7 cellular contexts compared by ENCODE assay signal in the genomic region with DNA sequence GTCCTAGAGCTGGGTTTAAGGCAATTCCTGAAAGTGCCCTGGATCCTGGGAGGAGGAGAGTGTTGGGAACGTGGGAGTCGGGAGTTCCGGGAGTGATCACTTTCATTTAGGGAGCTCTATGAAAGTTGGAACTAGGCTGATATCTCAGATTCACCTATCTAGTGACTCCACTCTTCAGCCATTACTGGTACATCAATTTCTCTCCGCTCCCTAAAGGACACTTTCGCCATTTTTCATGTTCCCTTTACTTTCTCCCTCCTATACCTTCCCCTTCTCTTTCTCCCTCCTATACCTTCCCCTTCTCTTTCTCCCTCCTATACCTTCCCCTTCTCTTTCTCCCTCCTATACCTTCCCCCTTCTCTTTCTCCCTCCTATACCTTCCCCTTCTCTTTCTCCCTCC.
DNase-seq lines count a peak whose midpoint lies in the region; ATAC-seq, FAIRE-seq and TF ChIP-seq lines count a peak whose summit lies in the region.
"Not testable (repeated sequence)": the region's sequence is repeated elsewhere in the genome, so short reads cannot be mapped to it uniquely, and the experiment has no call there.

No MANE protein-coding gene starts in this region.

- POLR2A ChIA-PET in HEK293 (lab: Yijun Ruan, JAX) = not testable (repeated sequence)

- not testable (repeated sequence) for H3K27me3 ChIP-seq in GM23338 (ENCODE audit: insufficient read depth); small intestine (ENCODE audit: control insufficient read depth in 2 of 2, insufficient read depth in 2 of 2, low read length in 2 of 2)

- not testable (repeated sequence) for H3K4me3 ChIP-seq in GM23338; HEK293 (ENCODE audit: low read depth, low read length); small intestine (ENCODE audit: low read depth in 1 of 2, low read length in 2 of 2)

- not testable (repeated sequence) for H3K4me3 Mint-ChIP-seq in GM23338

- H3K4me2 ChIP-seq in GM23338 = not testable (repeated sequence)

- not testable (repeated sequence) for H3K27ac ChIP-seq in GM23338 (ENCODE audit: low read depth); HEK293 (ENCODE audit: extremely low read depth, low read depth, low read length); small intestine (ENCODE audit: low read depth in 1 of 2, low read length in 1 of 2)

- H3K27ac Mint-ChIP-seq in GM23338 = not testable (repeated sequence)

- not testable (repeated sequence) for TF ChIP-seq CTCF in GM23338 (conservative IDR thresholded peaks at IDR 0.05; ENCODE audit: low read depth in 2 of 2); HEK293 (tag by site-specific recombination; IDR thresholded peaks at IDR 0.05)

- H3F3A ChIP-seq in GM23338 (replicated peaks; ENCODE audit: low read depth) = not testable (repeated sequence)

- WGBS in small intestine, 3 donors = 75 to 80% (median 77%) methylated on average over 5 of the region's 5 CpGs

- not testable (repeated sequence) for H3K79me2 ChIP-seq in GM23338 (replicated peaks; ENCODE audit: insufficient read depth)

- H3K36me3 ChIP-seq in GM23338 (ENCODE audit: insufficient read depth); HEK293 (ENCODE audit: control insufficient read depth in 2 of 2, insufficient read depth in 1 of 2, low read length in 2 of 2); small intestine (ENCODE audit: control insufficient read depth in 2 of 2, insufficient read depth in 2 of 2, low read length in 2 of 2): not testable (repeated sequence)

- not testable (repeated sequence) for ATAC-seq in GM23338

- H3K9me3 Mint-ChIP-seq in GM23338 = not testable (repeated sequence)

- H4K20me1 ChIP-seq in GM23338 (replicated peaks; ENCODE audit: insufficient read depth) = not testable (repeated sequence)

- H2AFZ ChIP-seq in GM23338 = not testable (repeated sequence)

- H3K36me3 Mint-ChIP-seq in GM23338 (ENCODE audit: low read depth) = not testable (repeated sequence)

- FAIRE-seq in A204.1 (lab: Jason Lieb, UNC) (peak; percentile 80), TTC549 (lab: Jason Lieb, UNC) (peak; percentile 42), colon (lab: Jason Lieb, UNC) (peak; percentile 98), frontal cortex (lab: Jason Lieb, UNC) (peak; percentile 70), small intestine (lab: Jason Lieb, UNC) (peak; percentile 100)

- CTCF ChIA-PET in HEK293 (lab: Yijun Ruan, JAX) = interaction anchor here (0.6 to 5.2 kb wide), 3 partner anchors 35 to 320 kb away, joined by 5 to 120 read pairs (median 6); no protein-coding TSS in a partner anchor

- H3K27me3 Mint-ChIP-seq in GM23338 (ENCODE audit: insufficient read depth, low read depth, poor library complexity) = not testable (repeated sequence)

- not testable (repeated sequence) for DNase-seq in GM23338 (ENCODE audit: low spot score); frontal cortex (ENCODE audit: low spot score in 2 of 2); small intestine

- not testable (repeated sequence) for H3K4me1 ChIP-seq in GM23338 (ENCODE audit: insufficient read depth); HEK293 (ENCODE audit: control insufficient read depth, insufficient read depth, low read length); small intestine (ENCODE audit: control insufficient read depth in 2 of 2, insufficient read depth in 1 of 2, low read depth in 1 of 2, low read length in 1 of 2)

- H3K9me2 ChIP-seq in GM23338 (ENCODE audit: insufficient read depth) = not testable (repeated sequence)

- peaks cover 17% of the 10 kb centered on the region for H3K4me1 Mint-ChIP-seq in GM23338

- H3K9me3 ChIP-seq in HEK293 (ENCODE audit: control insufficient read depth, insufficient read depth, low read depth, low read length); small intestine (ENCODE audit: control insufficient read depth, low read depth): not testable (repeated sequence)

TF ChIP-seq in GM23338, 12 proteins besides CTCF, POLR2A, EP300 and RAD21:
- peak; percentile 34 for TF ChIP-seq JUNB (IDR thresholded peaks at IDR 0.05; ENCODE audit: unreplicated experiment)

TF ChIP-seq in HEK293, 187 proteins besides CTCF, POLR2A, EP300 and RAD21:
- peak; percentile 95 for TF ChIP-seq PRDM1 (tag by site-specific recombination; IDR thresholded peaks at IDR 0.05)
